Comparison of ENCODE assay signal across 8 cellular contexts in genomic region chr9:114505187-114506081, GRCh38. TPM values are rescaled to one million over a fixed set of nuclear protein-coding genes. Genes with fewer than 3 reads are reported as not detected.
DNase-seq lines count a peak whose midpoint lies in the region; ATAC-seq and TF ChIP-seq lines count a peak whose summit lies in the region.

TSS of gene WHRN (minus strand) at chr9:114505473. CDS start at chr9:114504801, 672 bp downstream.

- H3K27me3 Mint-ChIP-seq in T-helper 17 cell = peaks cover 34% of the 10 kb centered on the region

- H3K4me1 Mint-ChIP-seq in T-helper 17 cell = peaks cover 17% of the 10 kb centered on the region

- ATAC-seq in HG02588 (IDR thresholded peaks at IDR 0.05; ENCODE audit: unreplicated experiment) (peak; percentile 73), T-helper 17 cell (peak; percentile 91)

- DNase-seq in ELF-1 (ENCODE audit: low read depth, low spot score) (peak; percentile 84), NCI-H1436 (lab: John Stamatoyannopoulos, UW) (peak; percentile 93), T-helper 17 cell (peak; percentile 87 to 90 (median 90)), amniotic stem cell (lab: John Stamatoyannopoulos, UW) (peak; percentile 88), left ventricle myocardium inferior (peak; percentile 90), posterior cingulate gyrus (peak; percentile 83 to 99 (median 90)), tibial artery (peak; percentile 87 to 89)

- no peaks in the 10 kb centered on the region for H3K36me3 Mint-ChIP-seq in T-helper 17 cell (ENCODE audit: low read depth)

- peak within 1 kb of the TSS; percentile 86 for H3K4me3 Mint-ChIP-seq in T-helper 17 cell

- H3K4me3 ChIP-seq in left ventricle myocardium inferior = peak within 1 kb of the TSS; percentile 70
- H3K4me3 ChIP-seq in tibial artery = peak within 1 kb of the TSS; percentile 49 to 54

- H3K9me3 ChIP-seq in T-helper 17 cell (ENCODE audit: control insufficient read depth, low read length, poor library complexity, severe bottlenecking) (no peaks in the 10 kb centered on the region), left ventricle myocardium inferior (replicated peaks) (no peaks in the 10 kb centered on the region), tibial artery (no peaks in the 10 kb centered on the region)

- H3K27ac ChIP-seq in left ventricle myocardium inferior (replicated peaks) (no peak within 1 kb of the TSS), tibial artery (no peak within 1 kb of the TSS)

- intact Hi-C loops in left ventricle myocardium inferior (cut with micrococcal nuclease) = no loop called here
- intact Hi-C loops in posterior cingulate gyrus (cut with DNase I) = loop anchor here (2.0 to 5.0 kb wide), 2 partner anchors 71 to 82 kb away; partner anchors contain the start of gene ATP6V1G1
- intact Hi-C loops in tibial artery (cut with DNase I; ENCODE audit: low total_unique reads) = loop anchor here (10.0 kb wide), 1 partner anchor 101 kb away; no protein-coding TSS in a partner anchor

- peaks cover 19% of the 10 kb centered on the region for H3K4me1 ChIP-seq in left ventricle myocardium inferior
- peaks cover 0 to 23% (median 15%) of the 10 kb centered on the region in 4 donors for H3K4me1 ChIP-seq in tibial artery

- H3K36me3 ChIP-seq in left ventricle myocardium inferior = no peaks in the 10 kb centered on the region
- H3K36me3 ChIP-seq in tibial artery = no peaks in the 10 kb centered on the region

- H3K27me3 ChIP-seq in left ventricle myocardium inferior (ENCODE audit: low read depth) (peaks cover 98% of the 10 kb centered on the region), tibial artery (peaks cover 0 to 80% of the 10 kb centered on the region in 2 donors)

- no peak for TF ChIP-seq CTCF in left ventricle myocardium inferior (IDR thresholded peaks at IDR 0.05; ENCODE audit: borderline replicate concordance)
- TF ChIP-seq CTCF in tibial artery (IDR thresholded peaks at IDR 0.05) = no peak

- H3K27ac Mint-ChIP-seq in T-helper 17 cell = peak within 1 kb of the TSS; percentile 89

RNA-seq across cellular contexts. Expression of gene WHRN, which starts in this region (rescaled TPM):
- total RNA-seq in T-helper 17 cell = 10 to 100 TPM; 18.2 to 32.6 TPM
- 0.80 TPM for total RNA-seq in left ventricle myocardium inferior

Comparison
In these comparisons a context has a peak if more than half of its experiments do, and no peak if none do; other contexts are left out.
1. RNA of gene WHRN (total RNA-seq): 18.2 to 32.6 TPM in T-helper 17 cell; 0.80 TPM in left ventricle myocardium inferior (single experiment); every median in the first group is over 10 times any median in the second.
2. Peak in DNase-seq and H3K4me3 ChIP-seq in left ventricle myocardium inferior; RNA of the gene not detected or under 1 TPM.
3. Peak in every context shown above with its lines, with median percentiles within 50 percentile points of each other: DNase-seq.